1 cellular context compared by ENCODE assay signal in genomic region chr7:126803060-126803665, GRCh38.
TF ChIP-seq lines count a peak whose summit lies in the region.

No MANE protein-coding gene starts in this region.

TF ChIP-seq in GM23338, 12 proteins besides CTCF, POLR2A, EP300 and RAD21 (continued from another document):
- TF ChIP-seq ZNF462 (CRISPR knock-in tag; IDR thresholded peaks at IDR 0.05) (no peak), ETS1 (IDR thresholded peaks at IDR 0.05) (no peak), REST (IDR thresholded peaks at IDR 0.05; ENCODE audit: unreplicated experiment) (no peak)
